Comparison of ENCODE assay signal across 8 cellular contexts in genomic region chr12:40946612-40947194, GRCh38.
DNase-seq lines count a peak whose midpoint lies in the region; ATAC-seq and TF ChIP-seq lines count a peak whose summit lies in the region.

No MANE protein-coding gene starts in this region.

- DNase-seq in NCI-H2081 (lab: John Stamatoyannopoulos, UW) (peak; percentile 12 to 41), NCI-H2081 treated with DMSO at 0.1 percent for 48 hours (lab: John Stamatoyannopoulos, UW) (no peak), MM.1S (peak; percentile 51), WTC11 (ENCODE audit: low spot score) (no peak), iris pigment epithelial cell (ENCODE audit: low read depth) (peak; percentile 53)
- no peak for DNase-seq in activated CD4-positive, CD25-positive, alpha-beta regulatory T cell (lab: John Stamatoyannopoulos, UW)

- no peaks in the 10 kb centered on the region for H3K27me3 ChIP-seq in MM.1S (replicated peaks; ENCODE audit: insufficient read depth, low read length)

- no peaks in the 10 kb centered on the region for H3K9me2 ChIP-seq in MM.1S (replicated peaks; ENCODE audit: insufficient read depth, low read length)

- no peaks in the 10 kb centered on the region for H3F3A ChIP-seq in MM.1S (ENCODE audit: insufficient read depth, low read length)

- H3K36me3 ChIP-seq in MM.1S (replicated peaks; ENCODE audit: insufficient read depth, low read length) = no peaks in the 10 kb centered on the region

- TF ChIP-seq CTCF in MM.1S (IDR thresholded peaks at IDR 0.05; ENCODE audit: low read length) (peak; percentile 54), WTC11 (IDR thresholded peaks at IDR 0.05) (peak; percentile 52)

- CTCF ChIA-PET in WTC11 (lab: Charles Lee) = interaction anchor here (0.7 to 1.9 kb wide), 6 partner anchors 10 to 1077 kb away, joined by 3 to 5 read pairs (median 4); no protein-coding TSS in a partner anchor

- no peak overlapping the region for H3K27ac Mint-ChIP-seq in WTC11

- no peaks in the 10 kb centered on the region for H3K79me2 ChIP-seq in MM.1S (ENCODE audit: low read length)

- no peak overlapping the region for H3K9ac ChIP-seq in MM.1S (ENCODE audit: low read length)

- no peaks in the 10 kb centered on the region; the same call in 1 of the 2 replicates for H3K9me3 ChIP-seq in MM.1S (replicated peaks; ENCODE audit: insufficient read depth, low read length)

- no peak overlapping the region for H3K4me2 ChIP-seq in MM.1S (ENCODE audit: low read depth, low read length)

- no peaks in the 10 kb centered on the region for H3K9me3 Mint-ChIP-seq in WTC11

- H4K20me1 ChIP-seq in MM.1S (ENCODE audit: insufficient read depth, low read length) = no peaks in the 10 kb centered on the region

- H3K27ac ChIP-seq in MM.1S (ENCODE audit: low read length) = no peak overlapping the region

- POLR2A ChIA-PET in WTC11 (lab: Charles Lee) = no interaction called here

- H3K4me3 ChIP-seq in MM.1S (ENCODE audit: low read length) = no peak overlapping the region

- no peak for ATAC-seq in WTC11
- no peak for ATAC-seq in GM18520 (IDR thresholded peaks at IDR 0.05; ENCODE audit: unreplicated experiment)
- no peak for ATAC-seq in GM21576 (IDR thresholded peaks at IDR 0.05; ENCODE audit: unreplicated experiment)

- no peaks in the 10 kb centered on the region for H3K27me3 Mint-ChIP-seq in WTC11 (ENCODE audit: low read depth)

- H3K4me3 Mint-ChIP-seq in WTC11 = no peak overlapping the region

- no peaks in the 10 kb centered on the region for H3K36me3 Mint-ChIP-seq in WTC11

- no peak overlapping the region for H2AFZ ChIP-seq in MM.1S (ENCODE audit: low read length)

- H3K4me1 Mint-ChIP-seq in WTC11 = no peaks in the 10 kb centered on the region; the same call in 1 of the 2 replicates

- H3K4me1 ChIP-seq in MM.1S (ENCODE audit: low read length) = peaks cover 16% of the 10 kb centered on the region

TF ChIP-seq in WTC11, 78 proteins besides CTCF, POLR2A, EP300 and RAD21 (continues in another document):
- TF ChIP-seq, protein P1, sequence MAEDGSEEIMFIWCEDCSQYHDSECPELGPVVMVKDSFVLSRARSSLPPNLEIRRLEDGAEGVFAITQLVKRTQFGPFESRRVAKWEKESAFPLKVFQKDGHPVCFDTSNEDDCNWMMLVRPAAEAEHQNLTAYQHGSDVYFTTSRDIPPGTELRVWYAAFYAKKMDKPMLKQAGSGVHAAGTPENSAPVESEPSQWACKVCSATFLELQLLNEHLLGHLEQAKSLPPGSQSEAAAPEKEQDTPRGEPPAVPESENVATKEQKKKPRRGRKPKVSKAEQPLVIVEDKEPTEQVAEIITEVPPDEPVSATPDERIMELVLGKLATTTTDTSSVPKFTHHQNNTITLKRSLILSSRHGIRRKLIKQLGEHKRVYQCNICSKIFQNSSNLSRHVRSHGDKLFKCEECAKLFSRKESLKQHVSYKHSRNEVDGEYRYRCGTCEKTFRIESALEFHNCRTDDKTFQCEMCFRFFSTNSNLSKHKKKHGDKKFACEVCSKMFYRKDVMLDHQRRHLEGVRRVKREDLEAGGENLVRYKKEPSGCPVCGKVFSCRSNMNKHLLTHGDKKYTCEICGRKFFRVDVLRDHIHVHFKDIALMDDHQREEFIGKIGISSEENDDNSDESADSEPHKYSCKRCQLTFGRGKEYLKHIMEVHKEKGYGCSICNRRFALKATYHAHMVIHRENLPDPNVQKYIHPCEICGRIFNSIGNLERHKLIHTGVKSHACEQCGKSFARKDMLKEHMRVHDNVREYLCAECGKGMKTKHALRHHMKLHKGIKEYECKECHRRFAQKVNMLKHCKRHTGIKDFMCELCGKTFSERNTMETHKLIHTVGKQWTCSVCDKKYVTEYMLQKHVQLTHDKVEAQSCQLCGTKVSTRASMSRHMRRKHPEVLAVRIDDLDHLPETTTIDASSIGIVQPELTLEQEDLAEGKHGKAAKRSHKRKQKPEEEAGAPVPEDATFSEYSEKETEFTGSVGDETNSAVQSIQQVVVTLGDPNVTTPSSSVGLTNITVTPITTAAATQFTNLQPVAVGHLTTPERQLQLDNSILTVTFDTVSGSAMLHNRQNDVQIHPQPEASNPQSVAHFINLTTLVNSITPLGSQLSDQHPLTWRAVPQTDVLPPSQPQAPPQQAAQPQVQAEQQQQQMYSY (CRISPR knock-in tag; IDR thresholded peaks at IDR 0.05) = no peak
- TF ChIP-seq NFE2L1 (CRISPR knock-in tag; IDR thresholded peaks at IDR 0.05) (no peak), AR (CRISPR knock-in tag; IDR thresholded peaks at IDR 0.05) (no peak), SOX15 (CRISPR knock-in tag; IDR thresholded peaks at IDR 0.05) (no peak), PRRX2 (CRISPR knock-in tag; IDR thresholded peaks at IDR 0.05) (no peak), ZNF512 (CRISPR knock-in tag; IDR thresholded peaks at IDR 0.05; ENCODE audit: borderline replicate concordance) (no peak), ZBTB21 (CRISPR knock-in tag; IDR thresholded peaks at IDR 0.05; ENCODE audit: borderline replicate concordance) (no peak), JAZF1 (CRISPR knock-in tag; IDR thresholded peaks at IDR 0.05) (no peak), ZNF423 (CRISPR knock-in tag; IDR thresholded peaks at IDR 0.05) (no peak)
- TF ChIP-seq, protein P2, sequence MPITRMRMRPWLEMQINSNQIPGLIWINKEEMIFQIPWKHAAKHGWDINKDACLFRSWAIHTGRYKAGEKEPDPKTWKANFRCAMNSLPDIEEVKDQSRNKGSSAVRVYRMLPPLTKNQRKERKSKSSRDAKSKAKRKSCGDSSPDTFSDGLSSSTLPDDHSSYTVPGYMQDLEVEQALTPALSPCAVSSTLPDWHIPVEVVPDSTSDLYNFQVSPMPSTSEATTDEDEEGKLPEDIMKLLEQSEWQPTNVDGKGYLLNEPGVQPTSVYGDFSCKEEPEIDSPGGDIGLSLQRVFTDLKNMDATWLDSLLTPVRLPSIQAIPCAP (CRISPR knock-in tag; IDR thresholded peaks at IDR 0.05) = no peak
- TF ChIP-seq, protein P3, sequence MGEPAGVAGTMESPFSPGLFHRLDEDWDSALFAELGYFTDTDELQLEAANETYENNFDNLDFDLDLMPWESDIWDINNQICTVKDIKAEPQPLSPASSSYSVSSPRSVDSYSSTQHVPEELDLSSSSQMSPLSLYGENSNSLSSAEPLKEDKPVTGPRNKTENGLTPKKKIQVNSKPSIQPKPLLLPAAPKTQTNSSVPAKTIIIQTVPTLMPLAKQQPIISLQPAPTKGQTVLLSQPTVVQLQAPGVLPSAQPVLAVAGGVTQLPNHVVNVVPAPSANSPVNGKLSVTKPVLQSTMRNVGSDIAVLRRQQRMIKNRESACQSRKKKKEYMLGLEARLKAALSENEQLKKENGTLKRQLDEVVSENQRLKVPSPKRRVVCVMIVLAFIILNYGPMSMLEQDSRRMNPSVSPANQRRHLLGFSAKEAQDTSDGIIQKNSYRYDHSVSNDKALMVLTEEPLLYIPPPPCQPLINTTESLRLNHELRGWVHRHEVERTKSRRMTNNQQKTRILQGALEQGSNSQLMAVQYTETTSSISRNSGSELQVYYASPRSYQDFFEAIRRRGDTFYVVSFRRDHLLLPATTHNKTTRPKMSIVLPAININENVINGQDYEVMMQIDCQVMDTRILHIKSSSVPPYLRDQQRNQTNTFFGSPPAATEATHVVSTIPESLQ (CRISPR knock-in tag; IDR thresholded peaks at IDR 0.05) = no peak

Comparison
In these comparisons a context has a peak if more than half of its experiments do, and no peak if none do; other contexts are left out.
1. DNase-seq: peak in NCI-H2081 (2 of 2), MM.1S (single experiment) and iris pigment epithelial cell (single experiment); none in NCI-H2081 treated with DMSO at 0.1 percent for 48 hours (single experiment), WTC11 (single experiment) and activated CD4-positive, CD25-positive, alpha-beta regulatory T cell (0 of 4).